ENCODE assay signal across 20 cellular contexts in genomic region chr14:102965282-102965681, GRCh38. TPM values are rescaled to one million over a fixed set of nuclear protein-coding genes. Genes with fewer than 3 reads are reported as not detected.
"Had no signal": no experiment of that assay in that cellular context is flagged by ENCODE, and none has a peak within 500 bp of the region (broad histone marks: within the 10 kb centered on the region; RNA-seq: fewer than 3 reads in every experiment).

No MANE protein-coding gene starts in this region.

- DNase-seq: effector CD8-positive, alpha-beta T cell; endodermal cell; esophagus squamous epithelium; hypothalamus; immature natural killer cell; left ventricle myocardium superior; lower lobe of right lung; natural killer cell; occipital lobe; ovary; psoas muscle; right cardiac atrium; sigmoid colon; stimulated activated CD4-positive, alpha-beta T cell treated with anti-CD3 and anti-CD28 coated beads, Interleukin-2, amount 100 ng/mL, for 24 hours; stimulated activated CD4-positive, alpha-beta T cell treated with anti-CD3 and anti-CD28 coated beads, Interleukin-4, amount 100 ng/mL, for 24 hours; stimulated activated naive CD4-positive, alpha-beta T cell treated with Interleukin-2 at 50 U/mL for 16 hours; stomach; thyroid gland had no signal

- H3K36me3 ChIP-seq: ovary had no signal

- ATAC-seq: left ventricle myocardium superior; lower lobe of right lung; natural killer cell; psoas muscle; right cardiac atrium; stimulated activated effector memory CD8-positive, alpha-beta T cell treated with anti-CD3 and anti-CD28 coated beads, Interleukin-12 subunit alpha, Interleukin-12 subunit beta, amount 100 ng/mL, for 72 hours had no signal

- H3K27ac ChIP-seq: esophagus squamous epithelium, lower lobe of right lung, ovary, psoas muscle, sigmoid colon, stomach, vagina had no signal

- H3K27me3 ChIP-seq: esophagus squamous epithelium, ovary, sigmoid colon, stomach, thyroid gland, vagina had no signal

- H3K4me3 ChIP-seq: esophagus squamous epithelium, lower lobe of right lung, ovary, psoas muscle, sigmoid colon, stomach, thyroid gland, vagina had no signal

- H3K4me1 ChIP-seq: esophagus squamous epithelium, lower lobe of right lung, sigmoid colon, stomach, thyroid gland, vagina had no signal

- H3K9me3 ChIP-seq: esophagus squamous epithelium, lower lobe of right lung, ovary, psoas muscle, sigmoid colon, stomach, thyroid gland, vagina had no signal

RNA-seq across cellular contexts. Expression of gene AMN, which starts 42.8 kb away (rescaled TPM):
- total RNA-seq: left ventricle myocardium superior, occipital lobe, psoas muscle, sigmoid colon had no signal
